28 cellular contexts compared by ENCODE assay signal in the genomic region with DNA sequence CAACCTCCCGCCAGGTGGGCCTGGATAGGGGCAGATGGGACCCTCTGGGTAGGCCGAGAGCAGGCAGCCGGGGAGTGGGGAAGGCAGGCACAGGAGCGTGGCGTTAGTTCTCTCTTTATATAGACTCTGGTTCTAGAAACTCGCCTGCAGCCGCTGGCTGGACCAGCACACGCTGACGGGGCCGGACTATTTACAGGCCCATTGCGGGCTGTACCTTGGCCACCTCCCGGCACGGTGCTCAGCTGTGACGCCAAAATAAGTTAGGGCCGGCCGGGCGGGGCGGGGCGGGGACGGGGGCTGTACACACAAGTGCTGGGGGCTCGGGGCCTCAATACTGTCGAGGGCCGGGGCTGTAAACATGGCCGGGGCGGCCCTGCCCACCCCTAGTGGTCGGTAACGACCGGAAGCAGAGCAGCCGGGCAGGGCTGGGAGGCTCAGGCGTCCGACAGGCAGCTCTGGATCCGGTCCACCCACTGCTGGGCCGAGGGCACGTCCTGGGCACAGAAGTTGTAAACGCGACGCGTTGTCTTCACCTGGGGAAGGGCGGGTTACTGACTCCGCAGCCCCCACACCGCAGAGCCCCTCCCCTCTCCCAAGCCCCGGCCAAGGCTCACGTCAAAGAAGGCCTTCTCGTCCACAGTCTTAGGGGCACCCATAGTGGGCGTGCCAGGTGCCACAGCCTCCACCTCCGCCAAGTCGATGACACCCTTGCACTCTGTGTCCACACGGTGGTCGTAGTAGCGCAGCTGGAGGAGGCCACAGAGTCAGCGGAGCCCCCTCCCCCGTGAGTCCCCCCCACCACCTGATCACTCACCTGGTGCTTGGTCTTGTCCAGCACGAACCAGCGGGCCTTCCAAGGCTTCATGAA. TPM values are rescaled to one million over a fixed set of nuclear protein-coding genes. Genes with fewer than 3 reads are reported as not detected.
DNase-seq lines count a peak whose midpoint lies in the region; ATAC-seq and TF ChIP-seq lines count a peak whose summit lies in the region.
"Had no signal": no experiment of that assay in that cellular context is flagged by ENCODE, and none has a peak within 500 bp of the region (broad histone marks: within the 10 kb centered on the region; RNA-seq: fewer than 3 reads in every experiment).

No MANE protein-coding gene starts in this region.

- ATAC-seq in natural killer cell: no peak
- ATAC-seq in natural killer cell treated with Interleukin-12 subunit alpha and Interleukin-12 subunit beta and Interleukin-15 and Interleukin-18, amount 100 ng/mL, for 72 hours: no peak
- peak; percentile 27 for ATAC-seq in left lobe of liver
- ATAC-seq: HCT116; lower lobe of right lung; stimulated activated naive CD8-positive, alpha-beta T cell treated with anti-CD3 and anti-CD28 coated beads, Interleukin-15, Interleukin-2, amounts not matched to agents 100 U/mL and 50 U/mL, for 24 hours had no signal

- peaks cover 17% of the 10 kb centered on the region for H3K36me3 Mint-ChIP-seq in natural killer cell
- peaks cover 16% of the 10 kb centered on the region for H3K36me3 Mint-ChIP-seq in natural killer cell treated with Interleukin-12 subunit alpha and Interleukin-12 subunit beta and Interleukin-15 and Interleukin-18, amount 100 ng/mL, for 72 hours

- DNase-seq in natural killer cell (no peak), left lobe of liver (ENCODE audit: low spot score) (no peak), substantia nigra (lab: John Stamatoyannopoulos, UW) (peak in 1 of 49 donors; percentile 80), midbrain (lab: John Stamatoyannopoulos, UW) (no peak), hippocampal formation (lab: John Stamatoyannopoulos, UW) (no peak), cerebellar cortex (ENCODE audit: low spot score) (no peak)
- no peak for DNase-seq in natural killer cell treated with Interleukin-12 subunit alpha and Interleukin-12 subunit beta and Interleukin-15 and Interleukin-18, amount 100 ng/mL, for 72 hours (ENCODE audit: low spot score)
- DNase-seq: activated CD4-positive, alpha-beta T cell treated with anti-CD3 and anti-CD28 coated beads, Interleukin-2, amount 50 U/mL, for 4 hours; activated naive CD4-positive, alpha-beta T cell treated with anti-CD3 and anti-CD28 coated beads for 36 hours; caudate nucleus; islet precursor cell; KG1; lower lobe of right lung; MM.1S; NCI-H1417 treated with DMSO at 0.1 percent for 48 hours; NCI-H2107; NCI-H446; PC-9; SIG-M5; stimulated activated naive CD8-positive, alpha-beta T cell treated with anti-CD3 and anti-CD28 coated beads, Interleukin-15, Interleukin-2, amounts not matched to agents 100 U/mL and 50 U/mL, for 24 hours; T1000; uterus had no signal

- H3K27ac Mint-ChIP-seq in natural killer cell: peak overlapping the region; percentile 87 to 90
- H3K27ac Mint-ChIP-seq in natural killer cell treated with Interleukin-12 subunit alpha and Interleukin-12 subunit beta and Interleukin-15 and Interleukin-18, amount 100 ng/mL, for 72 hours: no peak overlapping the region
- H3K27ac Mint-ChIP-seq: activated naive CD4-positive, alpha-beta T cell treated with anti-CD3 and anti-CD28 coated beads for 36 hours; activated T-helper 1 cell treated with anti-CD3 and anti-CD28 coated beads, Interleukin-12 subunit alpha, Interleukin-12 subunit beta, Interleukin-2, Interleukin-4 antibody, amounts not matched to agents 30 ng/mL and 10 ng/mL and 1 ng/mL, durations not matched to agents 14 hours and 24 hours and 36 hours; CD14-positive monocyte had no signal

- H3K27ac ChIP-seq in angular gyrus (ENCODE audit: low read depth, low read length): peak overlapping the region; percentile 25
- H3K27ac ChIP-seq in substantia nigra (ENCODE audit: low read depth, low read length, poor library complexity, severe bottlenecking): peak overlapping the region; percentile 4
- H3K27ac ChIP-seq: lower lobe of right lung, PC-9, uterus had no signal

- no peak for TF ChIP-seq CTCF in natural killer cell (IDR thresholded peaks at IDR 0.05)

- intact Hi-C loops in natural killer cell (cut with micrococcal nuclease): no loop called here

- H3K4me1 Mint-ChIP-seq in natural killer cell: peaks cover 49 to 50% of the 10 kb centered on the region in 2 donors
- H3K4me1 Mint-ChIP-seq in natural killer cell treated with Interleukin-12 subunit alpha and Interleukin-12 subunit beta and Interleukin-15 and Interleukin-18, amount 100 ng/mL, for 72 hours (ENCODE audit: low read depth in 2 of 2): peaks cover 25 to 26% of the 10 kb centered on the region in 2 donors

- no peak overlapping the region for H3K4me3 Mint-ChIP-seq in natural killer cell
- H3K4me3 Mint-ChIP-seq in natural killer cell treated with Interleukin-12 subunit alpha and Interleukin-12 subunit beta and Interleukin-15 and Interleukin-18, amount 100 ng/mL, for 72 hours: no peak overlapping the region
- H3K4me3 Mint-ChIP-seq: activated naive CD4-positive, alpha-beta T cell treated with anti-CD3 and anti-CD28 coated beads for 36 hours; activated T-helper 1 cell treated with anti-CD3 and anti-CD28 coated beads, Interleukin-12 subunit alpha, Interleukin-12 subunit beta, Interleukin-2, Interleukin-4 antibody, amounts not matched to agents 30 ng/mL and 10 ng/mL and 1 ng/mL, durations not matched to agents 14 hours and 24 hours and 36 hours; CD14-positive monocyte had no signal

- H3K27me3 Mint-ChIP-seq in natural killer cell (ENCODE audit: low read depth in 2 of 2): no peaks in the 10 kb centered on the region
- no peaks in the 10 kb centered on the region for H3K27me3 Mint-ChIP-seq in natural killer cell treated with Interleukin-12 subunit alpha and Interleukin-12 subunit beta and Interleukin-15 and Interleukin-18, amount 100 ng/mL, for 72 hours

- H3K9me3 Mint-ChIP-seq in natural killer cell: no peaks in the 10 kb centered on the region
- no peaks in the 10 kb centered on the region for H3K9me3 Mint-ChIP-seq in natural killer cell treated with Interleukin-12 subunit alpha and Interleukin-12 subunit beta and Interleukin-15 and Interleukin-18, amount 100 ng/mL, for 72 hours
- H3K9me3 Mint-ChIP-seq: activated naive CD4-positive, alpha-beta T cell treated with anti-CD3 and anti-CD28 coated beads for 36 hours; activated T-helper 1 cell treated with anti-CD3 and anti-CD28 coated beads, Interleukin-12 subunit alpha, Interleukin-12 subunit beta, Interleukin-2, Interleukin-4 antibody, amounts not matched to agents 30 ng/mL and 10 ng/mL and 1 ng/mL, durations not matched to agents 14 hours and 24 hours and 36 hours; CD14-positive monocyte had no signal

RNA-seq across cellular contexts. Expression of a gene that starts 27.9 kb away (rescaled TPM):
- total RNA-seq in natural killer cell (100 to 1,000 TPM; 235 to 284 (median 242) TPM), left lobe of liver (31.2 TPM)
- 100 to 1,000 TPM; 114 to 152 TPM for total RNA-seq in natural killer cell treated with Interleukin-12 subunit alpha and Interleukin-12 subunit beta and Interleukin-15 and Interleukin-18, amount 100 ng/mL, for 72 hours

RNA-seq across cellular contexts. Expression of a gene that starts 34.4 kb away (rescaled TPM):
- 1 to 10 TPM in 2 of 3 donors, under 1 TPM in 1; 0.26 to 2.5 (median 1.5) TPM for total RNA-seq in natural killer cell
- total RNA-seq in natural killer cell treated with Interleukin-12 subunit alpha and Interleukin-12 subunit beta and Interleukin-15 and Interleukin-18, amount 100 ng/mL, for 72 hours: 1 to 10 TPM; 2.6 to 6.7 TPM
- 1.3 TPM for total RNA-seq in left lobe of liver

RNA-seq across cellular contexts. Expression of a gene that starts 39.7 kb away (rescaled TPM):
- total RNA-seq in natural killer cell (under 1 TPM in 1 of 3 donors, not detected in 2; 0.23 TPM), left lobe of liver (not detected)
- total RNA-seq in natural killer cell treated with Interleukin-12 subunit alpha and Interleukin-12 subunit beta and Interleukin-15 and Interleukin-18, amount 100 ng/mL, for 72 hours: under 1 TPM in 1 of 2 donors, not detected in 1; 0.45 TPM
- total RNA-seq: dermis microvascular lymphatic vessel endothelial cell, lower lobe of right lung, prostate gland, uterus had no signal

Comparison
In these comparisons a context has a peak if more than half of its experiments do, and no peak if none do; other contexts are left out.
1. H3K27ac Mint-ChIP-seq: peak in natural killer cell (2 of 2); none in natural killer cell treated with Interleukin-12 subunit alpha and Interleukin-12 subunit beta and Interleukin-15 and Interleukin-18, amount 100 ng/mL, for 72 hours (0 of 2).